8 cellular contexts compared by ENCODE assay signal in genomic region chr3:187042062-187042745, GRCh38.
DNase-seq lines count a peak whose midpoint lies in the region; ATAC-seq, FAIRE-seq and TF ChIP-seq lines count a peak whose summit lies in the region.

No MANE protein-coding gene starts in this region.

- TF ChIP-seq CTCF in OCI-LY7 (conservative IDR thresholded peaks at IDR 0.05; ENCODE audit: low read length) = no peak

- no peak overlapping the region for H3K9ac ChIP-seq in mucosa of rectum (ENCODE audit: low read depth in 1 of 2, low read length in 2 of 2)

- TF ChIP-seq POLR2A in GM12892 (IDR thresholded peaks at IDR 0.05; ENCODE audit: low read depth, low read length) = 0 out of 2 replicates have a peak, but pooled peaks have one; percentile 11

- H3K4me3 ChIP-seq in OCI-LY7 (ENCODE audit: low read depth, low read length, poor library complexity, severe bottlenecking) (peak overlapping the region; percentile 31), mucosa of rectum (ENCODE audit: low read length in 2 of 2) (peak overlapping the region in 1 of 2 donors; percentile 53)

- H3K36me3 ChIP-seq in OCI-LY7 (ENCODE audit: insufficient read depth, low read length) = peaks cover 100% of the 10 kb centered on the region
- peaks cover 0 to 7% of the 10 kb centered on the region in 2 donors for H3K36me3 ChIP-seq in mucosa of rectum (ENCODE audit: control insufficient read depth in 2 of 2, insufficient read depth in 2 of 2, low read length in 2 of 2)

- FAIRE-seq in GM12892 (lab: Jason Lieb, UNC) = peak; percentile 51

- H3K27ac ChIP-seq in OCI-LY7 (ENCODE audit: low read depth, low read length, poor library complexity, severe bottlenecking) = peak overlapping the region; percentile 90
- peak overlapping the region; percentile 78 to 84 for H3K27ac ChIP-seq in mucosa of rectum (ENCODE audit: low read depth in 2 of 2, low read length in 2 of 2)

- no TSS peak for BruUV-seq in OCI-LY7 (replicated peaks; lab: Mats Ljungman, UMichigan)

- POLR2A ChIA-PET in OCI-LY7 (lab: Charles Lee) = interaction anchor here (0.5 to 2.6 kb wide), 4 partner anchors 10 to 68 kb away, joined by 3 to 13 read pairs (median 3); no protein-coding TSS in a partner anchor

- no peaks in the 10 kb centered on the region for H3K27me3 ChIP-seq in mucosa of rectum (ENCODE audit: control insufficient read depth in 2 of 2, insufficient read depth in 2 of 2, low read length in 2 of 2)

- H2AFZ ChIP-seq in OCI-LY7 (ENCODE audit: low read length) = no peak overlapping the region

- no peaks in the 10 kb centered on the region for H3K9me3 ChIP-seq in OCI-LY7 (ENCODE audit: low read length)
- no peaks in the 10 kb centered on the region for H3K9me3 ChIP-seq in mucosa of rectum (ENCODE audit: control insufficient read depth in 2 of 2, low read length in 2 of 2)

- DNase-seq in GM12892 (ENCODE audit: insufficient read length) (no peak), OCI-LY7 (ENCODE audit: low spot score) (peak; percentile 49), HPDE6-E6E7 (ENCODE audit: extremely low spot score) (no peak), NCI-H1694 treated with DMSO at 0.1 percent for 48 hours (lab: John Stamatoyannopoulos, UW) (no peak), COR-L47 (lab: John Stamatoyannopoulos, UW) (no peak)

- peak overlapping the region; percentile 85 for H3K4me2 ChIP-seq in OCI-LY7 (ENCODE audit: low read length)

- no peaks in the 10 kb centered on the region for H3K9me2 ChIP-seq in OCI-LY7 (ENCODE audit: insufficient read depth, low read length)

- ATAC-seq in GM21447 (IDR thresholded peaks at IDR 0.05; ENCODE audit: unreplicated experiment) (peak; percentile 4), GM18909 (IDR thresholded peaks at IDR 0.05; ENCODE audit: poor library complexity, unreplicated experiment) (no peak)

- intact Hi-C loops in OCI-LY7 (cut with micrococcal nuclease; ENCODE audit: unreplicated experiment) = no loop called here

- H3K79me2 ChIP-seq in OCI-LY7 (ENCODE audit: insufficient read depth, low read depth, low read length) = peaks cover 100% of the 10 kb centered on the region

- peaks cover 86% of the 10 kb centered on the region for H3K4me1 ChIP-seq in OCI-LY7 (ENCODE audit: insufficient read depth, low read length, poor library complexity, severe bottlenecking)
- H3K4me1 ChIP-seq in mucosa of rectum (ENCODE audit: control insufficient read depth in 2 of 2, insufficient read depth in 2 of 2, low read length in 2 of 2) = peaks cover 24 to 32% of the 10 kb centered on the region in 2 donors

- H4K20me1 ChIP-seq in OCI-LY7 (ENCODE audit: insufficient read depth, low read length) = peaks cover 48% of the 10 kb centered on the region

- CTCF ChIA-PET in OCI-LY7 (lab: Charles Lee; ENCODE audit: unreplicated experiment) = no interaction called here
